Comparison of ENCODE assay signal across 12 cellular contexts in the genomic region with DNA sequence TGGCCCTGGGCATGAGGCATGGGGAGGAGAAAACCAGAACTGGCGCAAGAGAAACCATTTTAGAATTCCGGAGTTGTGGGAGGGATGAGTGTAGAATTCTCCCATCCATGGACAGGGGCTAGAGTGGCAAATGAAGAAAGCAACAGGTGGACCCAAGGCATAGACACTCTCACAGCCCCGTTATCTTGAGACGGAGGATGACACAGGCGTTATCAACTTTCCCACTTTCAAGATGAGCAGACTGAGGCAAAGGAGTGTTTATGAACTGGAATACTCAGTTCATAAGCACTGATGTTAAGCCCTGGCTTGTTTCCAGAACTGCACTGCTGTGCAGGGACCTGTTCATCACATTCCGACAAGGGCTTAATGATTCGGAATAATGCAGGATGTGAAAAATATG. TPM values are rescaled to one million over a fixed set of nuclear protein-coding genes. Genes with fewer than 3 reads are reported as not detected.
DNase-seq lines count a peak whose midpoint lies in the region; ATAC-seq, FAIRE-seq and TF ChIP-seq lines count a peak whose summit lies in the region.
"Had no signal": no experiment of that assay in that cellular context is flagged by ENCODE, and none has a peak within 500 bp of the region (broad histone marks: within the 10 kb centered on the region; RNA-seq: fewer than 3 reads in every experiment).

No MANE protein-coding gene starts in this region.

- no peak for DNase-seq in T-helper 1 cell
- peak in 2 of 4 experiments; percentile 14 to 25 for DNase-seq in K562 (ENCODE audit: extremely low read depth in 1 of 4, low spot score in 3 of 4)
- no peak for DNase-seq in neural progenitor cell (ENCODE audit: low spot score)
- no peak for DNase-seq in H7
- no peak for DNase-seq in NCI-H82 treated with DMSO at 0.1 percent for 48 hours (lab: John Stamatoyannopoulos, UW; ENCODE audit: unreplicated experiment)
- DNase-seq: hypothalamus, NCI-H526, right cardiac atrium had no signal

- WGBS in K562 (ENCODE audit: insufficient coverage, low coverage, missing lambda C conversion rate): 52% methylated on average over 6 of the region's 7 CpGs

- POLR2A ChIA-PET in K562 (lab: Yijun Ruan, JAX): no interaction called here

- H3K4me1 ChIP-seq in Loucy (ENCODE audit: insufficient read depth, low read length, poor library complexity, severe bottlenecking) (peaks cover 27% of the 10 kb centered on the region), K562 (replicated peaks in 1 of 2; ENCODE audit: control insufficient read depth in 2 of 2, insufficient read depth in 2 of 2, low read length in 2 of 2) (peaks cover 31 to 44% of the 10 kb centered on the region in 2 experiments), neural progenitor cell (peaks cover 21% of the 10 kb centered on the region)

- no peak overlapping the region for H2AFZ ChIP-seq in Loucy (ENCODE audit: low read length)
- peak overlapping the region; percentile 27; the same call in 1 of the 2 replicates for H2AFZ ChIP-seq in K562 (ENCODE audit: low read depth, low read length)
- no peak overlapping the region for H2AFZ ChIP-seq in neural progenitor cell (replicated peaks)

- peak overlapping the region; percentile 88 for H3K4me2 ChIP-seq in Loucy (ENCODE audit: low read depth, low read length, poor library complexity, severe bottlenecking)
- H3K4me2 ChIP-seq in K562 (ENCODE audit: insufficient read depth, low read length): no peak overlapping the region
- no peak overlapping the region for H3K4me2 ChIP-seq in neural progenitor cell

- no peaks in the 10 kb centered on the region for H3K9me2 ChIP-seq in Loucy (replicated peaks; ENCODE audit: low read depth, low read length)

- CTCF ChIA-PET in K562 (lab: Yijun Ruan, JAX; ENCODE audit: low intra/inter-chr PET ratio): no interaction called here

- no peak for TF ChIP-seq RAD21 in K562 (CRISPR knock-in tag; conservative IDR thresholded peaks at IDR 0.05 in 1 of 2, IDR thresholded peaks at IDR 0.05 in 1 of 2)

- peak; percentile 70 for FAIRE-seq in K562 (lab: Jason Lieb, UNC)

- no peak for TF ChIP-seq EP300 in K562 (IDR thresholded peaks at IDR 0.05; ENCODE audit: low read length)

- H3K9me3 ChIP-seq in Loucy (ENCODE audit: insufficient read depth, low read depth, low read length) (no peaks in the 10 kb centered on the region), K562 (replicated peaks; ENCODE audit: control insufficient read depth, insufficient read depth, low read depth, low read length) (0 out of 2 replicates have a peak, but pooled peaks cover 3% of the 10 kb centered on the region), neural progenitor cell (ENCODE audit: low read depth) (no peaks in the 10 kb centered on the region)
- H3K9me3 ChIP-seq: SJSA1 had no signal

- ATAC-seq in K562 (no peak), HG02970 (IDR thresholded peaks at IDR 0.05; ENCODE audit: low FRiP score, unreplicated experiment) (no peak)

- H3K36me3 ChIP-seq in Loucy (ENCODE audit: insufficient read depth, low read length): peaks cover 13% of the 10 kb centered on the region; the same call in 1 of the 2 replicates
- H3K36me3 ChIP-seq in K562 (ENCODE audit: control insufficient read depth, insufficient read depth, low read length): peaks cover 21% of the 10 kb centered on the region
- H3K36me3 ChIP-seq in neural progenitor cell: no peaks in the 10 kb centered on the region
- peaks cover 2% of the 10 kb centered on the region for H3K36me3 ChIP-seq in H7 (replicated peaks; ENCODE audit: control insufficient read depth, insufficient read depth, low read length)

- TF ChIP-seq POLR2A in K562 (conservative IDR thresholded peaks at IDR 0.05): no peak

- H3K79me2 ChIP-seq in Loucy (ENCODE audit: insufficient read depth, low read length) (peaks cover 36% of the 10 kb centered on the region), K562 (ENCODE audit: control insufficient read depth, insufficient read depth, low read length) (peaks cover 42% of the 10 kb centered on the region), neural progenitor cell (ENCODE audit: low read depth) (peaks cover 21% of the 10 kb centered on the region)

- H3K9me1 ChIP-seq in K562 (ENCODE audit: control insufficient read depth, insufficient read depth, low read length): no peaks in the 10 kb centered on the region

- H3K4me3 ChIP-seq in Loucy (ENCODE audit: low read length, poor library complexity, severe bottlenecking): peak overlapping the region; percentile 78
- no peak overlapping the region for H3K4me3 ChIP-seq in K562
- no peak overlapping the region for H3K4me3 ChIP-seq in neural progenitor cell
- H3K4me3 ChIP-seq in H7 (ENCODE audit: insufficient read depth, low read depth, low read length): no peak overlapping the region

- intact Hi-C loops in K562 (cut with micrococcal nuclease): no loop called here

- H3K27ac ChIP-seq in K562 (ENCODE audit: extremely low read depth, low read depth, low read length) (no peak overlapping the region), neural progenitor cell (no peak overlapping the region)

- H3K4me1 Mint-ChIP-seq in T-helper 1 cell treated with Interleukin-12 subunit alpha and Interleukin-12 subunit beta and Interleukin-4 antibody, amounts not matched to agents 30 μg/mL and 1 μg/mL, for 36 hours (ENCODE audit: low read depth): peaks cover 32% of the 10 kb centered on the region
- H3K4me1 Mint-ChIP-seq in neural progenitor cell: peaks cover 20% of the 10 kb centered on the region

- BruUV-seq in K562 (replicated peaks; lab: Mats Ljungman, UMichigan): no TSS peak

- peaks cover 21% of the 10 kb centered on the region for H4K20me1 ChIP-seq in Loucy (ENCODE audit: insufficient read depth, low read length, poor library complexity, severe bottlenecking)
- H4K20me1 ChIP-seq in K562 (replicated peaks; ENCODE audit: control insufficient read depth, insufficient read depth, low read length): peaks cover 3% of the 10 kb centered on the region; the same call in 1 of the 2 replicates
- peaks cover 15% of the 10 kb centered on the region for H4K20me1 ChIP-seq in neural progenitor cell (ENCODE audit: low read depth)

- in situ Hi-C loops in K562 (cut with MboI): no loop called here

- H3K27me3 ChIP-seq in Loucy (ENCODE audit: insufficient read depth, low read length, poor library complexity, severe bottlenecking) (no peaks in the 10 kb centered on the region), K562 (ENCODE audit: control insufficient read depth in 2 of 2, insufficient read depth in 2 of 2, low read length in 2 of 2) (no peaks in the 10 kb centered on the region), neural progenitor cell (peaks cover 16% of the 10 kb centered on the region), H7 (ENCODE audit: control insufficient read depth, insufficient read depth, low read length) (peaks cover 15% of the 10 kb centered on the region)
- H3K27me3 ChIP-seq: SJSA1 had no signal

- H3K27ac Mint-ChIP-seq in T-helper 1 cell treated with Interleukin-12 subunit alpha and Interleukin-12 subunit beta and Interleukin-4 antibody, amounts not matched to agents 30 μg/mL and 1 μg/mL, for 36 hours: peak overlapping the region; percentile 83
- H3K27ac Mint-ChIP-seq in neural progenitor cell: no peak overlapping the region

- H3K9me3 Mint-ChIP-seq in T-helper 1 cell treated with Interleukin-12 subunit alpha and Interleukin-12 subunit beta and Interleukin-4 antibody, amounts not matched to agents 30 μg/mL and 1 μg/mL, for 36 hours: no peaks in the 10 kb centered on the region
- H3K9me3 Mint-ChIP-seq in neural progenitor cell: no peaks in the 10 kb centered on the region

- H3K9ac ChIP-seq in Loucy (ENCODE audit: low read depth, low read length, poor library complexity, severe bottlenecking) (peak overlapping the region; percentile 84), K562 (ENCODE audit: insufficient read depth in 1 of 2, low read depth in 2 of 2, low read length in 2 of 2) (no peak overlapping the region), neural progenitor cell (no peak overlapping the region)

- no peaks in the 10 kb centered on the region for H3K27me3 Mint-ChIP-seq in T-helper 1 cell treated with Interleukin-12 subunit alpha and Interleukin-12 subunit beta and Interleukin-4 antibody, amounts not matched to agents 30 μg/mL and 1 μg/mL, for 36 hours (ENCODE audit: low read depth)
- peaks cover 8% of the 10 kb centered on the region for H3K27me3 Mint-ChIP-seq in neural progenitor cell (ENCODE audit: insufficient read depth, low read depth)

- TF ChIP-seq CTCF in Loucy (conservative IDR thresholded peaks at IDR 0.05; ENCODE audit: low read length) (no peak), K562 (IDR thresholded peaks at IDR 0.05 in 2 of 3, conservative IDR thresholded peaks at IDR 0.05 in 1 of 3; ENCODE audit: insufficient read depth in 2 of 3, low read depth in 1 of 3, low read length in 3 of 3) (no peak), neural progenitor cell (IDR thresholded peaks at IDR 0.05) (no peak)

- H3F3A ChIP-seq in Loucy (ENCODE audit: low read depth) (no peaks in the 10 kb centered on the region), neural progenitor cell (ENCODE audit: low read depth) (peaks cover 3% of the 10 kb centered on the region)

- peak overlapping the region; percentile 52 for H3K4me3 Mint-ChIP-seq in T-helper 1 cell treated with Interleukin-12 subunit alpha and Interleukin-12 subunit beta and Interleukin-4 antibody, amounts not matched to agents 30 μg/mL and 1 μg/mL, for 36 hours
- peak overlapping the region; percentile 84 for H3K4me3 Mint-ChIP-seq in neural progenitor cell

- H3K36me3 Mint-ChIP-seq in T-helper 1 cell treated with Interleukin-12 subunit alpha and Interleukin-12 subunit beta and Interleukin-4 antibody, amounts not matched to agents 30 μg/mL and 1 μg/mL, for 36 hours (ENCODE audit: low read depth): peaks cover 22% of the 10 kb centered on the region
- peaks cover 3% of the 10 kb centered on the region for H3K36me3 Mint-ChIP-seq in neural progenitor cell

RNA-seq across cellular contexts. Expression of a gene that starts 1.1 kb away (rescaled TPM):
- 33.9 and 37.6 TPM in 2 replicates for total RNA-seq in K562 (2011; cell fraction: chromatin; rRNA removed; ENCODE audit: low replicate concordance)
- 30.0 and 31.3 TPM in 2 replicates for total RNA-seq in K562 (2011; cell fraction: nucleolus; rRNA removed)
- 35.6 and 63.0 TPM in 2 replicates for total RNA-seq in K562 (2011; cell fraction: nucleoplasm; rRNA removed)
- total RNA-seq in K562 (2014; rRNA removed): 197 and 224 TPM in 2 replicates
- 239 and 267 TPM in 2 replicates for total RNA-seq in K562 (2014; rRNA removed; fragmentation: Illumina TruSeq; extraction: Trizol)
- 184 and 203 TPM in 2 replicates for total RNA-seq in K562 (2015; rRNA removed; fragmentation: Illumina TruSeq; extraction: Trizol)
- 152 and 160 TPM in 2 replicates for total RNA-seq in K562 (2021)
- 126 and 174 TPM in 2 replicates for polyA plus RNA-seq in K562 (2011; rRNA removed)
- 69.8 and 130 TPM in 2 replicates for polyA plus RNA-seq in K562 (2011; cell fraction: cytosol; rRNA removed)
- polyA plus RNA-seq in K562 (2011; cell fraction: nucleus; rRNA removed): 73.0 and 80.9 TPM in 2 replicates
- 119 and 134 TPM in 2 replicates for polyA plus RNA-seq in K562 (2012)
- 261 and 303 TPM in 2 replicates for polyA plus RNA-seq in K562 (2014; fragmentation: Illumina TruSeq; extraction: Trizol)
- 10 to 100 TPM; 47.5 to 63.9 TPM for polyA plus RNA-seq in K562 (2014; fragmentation: Nextera tagmentation; extraction: Ambion mirVana)
- polyA plus RNA-seq in K562 (2014; rRNA removed): 161 and 162 TPM in 2 replicates
- polyA minus RNA-seq in K562 (2011; rRNA and poly(A)+ RNA removed): 101 and 123 TPM in 2 replicates
- polyA minus RNA-seq in K562 (2011; cell fraction: cytosol; rRNA and poly(A)+ RNA removed): 51.2 and 61.3 TPM in 2 replicates
- 41.2 and 50.1 TPM in 2 replicates for polyA minus RNA-seq in K562 (2011; cell fraction: nucleus; rRNA and poly(A)+ RNA removed)
- total RNA-seq in neural progenitor cell (ENCODE audit: low replicate concordance): 78.4 and 126 TPM in 2 replicates
- 80.7 and 90.5 TPM in 2 replicates for total RNA-seq in H7 (2014; rRNA removed; shearing (Covaris generic))

RNA-seq across cellular contexts. Expression of a gene that starts 27.0 kb away (rescaled TPM):
- 9.9 and 21.4 TPM in 2 replicates for total RNA-seq in K562 (2011; cell fraction: chromatin; rRNA removed; ENCODE audit: low replicate concordance)
- 6.2 and 8.7 TPM in 2 replicates for total RNA-seq in K562 (2011; cell fraction: nucleolus; rRNA removed)
- total RNA-seq in K562 (2011; cell fraction: nucleoplasm; rRNA removed): 13.3 and 17.4 TPM in 2 replicates
- 34.6 and 46.1 TPM in 2 replicates for total RNA-seq in K562 (2014; rRNA removed)
- 43.9 and 53.6 TPM in 2 replicates for total RNA-seq in K562 (2014; rRNA removed; fragmentation: Illumina TruSeq; extraction: Trizol)
- total RNA-seq in K562 (2015; rRNA removed; fragmentation: Illumina TruSeq; extraction: Trizol): 41.2 and 44.4 TPM in 2 replicates
- 20.4 and 23.5 TPM in 2 replicates for total RNA-seq in K562 (2021)
- 35.9 and 40.8 TPM in 2 replicates for polyA plus RNA-seq in K562 (2011; rRNA removed)
- 20.1 and 34.4 TPM in 2 replicates for polyA plus RNA-seq in K562 (2011; cell fraction: cytosol; rRNA removed)
- polyA plus RNA-seq in K562 (2011; cell fraction: nucleus; rRNA removed): 13.5 and 20.6 TPM in 2 replicates
- 31.5 and 40.7 TPM in 2 replicates for polyA plus RNA-seq in K562 (2012)
- polyA plus RNA-seq in K562 (2014; fragmentation: Illumina TruSeq; extraction: Trizol): 58.1 and 73.6 TPM in 2 replicates
- 10 to 100 TPM; 62.0 to 71.2 TPM for polyA plus RNA-seq in K562 (2014; fragmentation: Nextera tagmentation; extraction: Ambion mirVana)
- 45.2 and 47.5 TPM in 2 replicates for polyA plus RNA-seq in K562 (2014; rRNA removed)
- polyA minus RNA-seq in K562 (2011; rRNA and poly(A)+ RNA removed): 23.6 and 32.2 TPM in 2 replicates
- polyA minus RNA-seq in K562 (2011; cell fraction: cytosol; rRNA and poly(A)+ RNA removed): 8.9 and 11.3 TPM in 2 replicates
- 7.8 and 16.4 TPM in 2 replicates for polyA minus RNA-seq in K562 (2011; cell fraction: nucleus; rRNA and poly(A)+ RNA removed)
- total RNA-seq in neural progenitor cell (ENCODE audit: low replicate concordance): 47.0 and 65.8 TPM in 2 replicates
- total RNA-seq in H7 (2014; rRNA removed; shearing (Covaris generic)): 29.9 and 64.9 TPM in 2 replicates
